In genomic region chr1:112722601-112723510, GRCh38 we compare ENCODE assay signal across 8 cellular contexts. TPM values are rescaled to one million over a fixed set of nuclear protein-coding genes. Genes with fewer than 3 reads are reported as not detected.
DNase-seq lines count a peak whose midpoint lies in the region; ATAC-seq and TF ChIP-seq lines count a peak whose summit lies in the region.

No MANE protein-coding gene starts in this region.

- ATAC-seq in HG03520 (IDR thresholded peaks at IDR 0.05; ENCODE audit: unreplicated experiment) (no peak), SK-N-SH treated with all-trans-retinoic acid at 6 μM for 48 hours (no peak)

- peak; percentile 22 for DNase-seq in DMS79 treated with DMSO at 0.1 percent for 48 hours (lab: John Stamatoyannopoulos, UW)
- DNase-seq in DMS79 (lab: John Stamatoyannopoulos, UW): no peak
- DNase-seq in RKO (ENCODE audit: low spot score): peak; percentile 49
- DNase-seq in fibroblast of villous mesenchyme (ENCODE audit: low read depth): peak; percentile 56
- DNase-seq in retinal pigment epithelial cell (ENCODE audit: low read depth): peak; percentile 30
- no peak for DNase-seq in dedifferentiated amniotic fluid mesenchymal stem cell (ENCODE audit: extremely low spot score)

- TF ChIP-seq CTCF in fibroblast of villous mesenchyme (IDR thresholded peaks at IDR 0.05; ENCODE audit: insufficient read depth, low read depth, low read length): no peak
- TF ChIP-seq CTCF in retinal pigment epithelial cell (conservative IDR thresholded peaks at IDR 0.05; ENCODE audit: low read depth, low read length): peak; percentile 11

- H3K4me3 ChIP-seq in fibroblast of villous mesenchyme (ENCODE audit: low read depth, low read length) (no peak overlapping the region), retinal pigment epithelial cell (ENCODE audit: low read length) (no peak overlapping the region)

TF ChIP-seq in SK-N-SH treated with all-trans-retinoic acid at 6 μM for 48 hours, 23 proteins besides CTCF, POLR2A, EP300 and RAD21:
- no peak for TF ChIP-seq ZNF8 (CRISPR knock-in tag; IDR thresholded peaks at IDR 0.05)
- TF ChIP-seq CSRNP3 (CRISPR knock-in tag; IDR thresholded peaks at IDR 0.05): no peak
- no peak for TF ChIP-seq RARB (CRISPR knock-in tag; IDR thresholded peaks at IDR 0.05)
- TF ChIP-seq PATZ1 (CRISPR knock-in tag; IDR thresholded peaks at IDR 0.05; ENCODE audit: borderline replicate concordance): no peak
- no peak for TF ChIP-seq TOX (CRISPR knock-in tag; IDR thresholded peaks at IDR 0.05; ENCODE audit: borderline replicate concordance)
- TF ChIP-seq PPARA (CRISPR knock-in tag; IDR thresholded peaks at IDR 0.05; ENCODE audit: borderline replicate concordance): no peak
- TF ChIP-seq TCF4 (CRISPR knock-in tag; IDR thresholded peaks at IDR 0.05; ENCODE audit: borderline replicate concordance): no peak
- no peak for TF ChIP-seq ZFP3 (CRISPR knock-in tag; IDR thresholded peaks at IDR 0.05)
- no peak for TF ChIP-seq ZNF70 (CRISPR knock-in tag; IDR thresholded peaks at IDR 0.05)
- TF ChIP-seq ISL1 (CRISPR knock-in tag; IDR thresholded peaks at IDR 0.05): no peak
- no peak for TF ChIP-seq SNAI2 (CRISPR knock-in tag; IDR thresholded peaks at IDR 0.05)
- no peak for TF ChIP-seq TSHZ2 (CRISPR knock-in tag; IDR thresholded peaks at IDR 0.05)
- TF ChIP-seq ZNF565 (CRISPR knock-in tag; conservative IDR thresholded peaks at IDR 0.05; ENCODE audit: low read depth): no peak
- no peak for TF ChIP-seq OSR1 (CRISPR knock-in tag; IDR thresholded peaks at IDR 0.05)
- no peak for TF ChIP-seq ESRRG (CRISPR knock-in tag; IDR thresholded peaks at IDR 0.05)
- TF ChIP-seq CSDC2 (CRISPR knock-in tag; IDR thresholded peaks at IDR 0.05): no peak

RNA-seq across cellular contexts. Expression of gene PPM1J, which starts 7.7 kb away (rescaled TPM):
- 0.43 and 1.3 TPM in 2 replicates for total RNA-seq in fibroblast of villous mesenchyme

RNA-seq across cellular contexts. Expression of gene RHOC, which starts 15.9 kb away (rescaled TPM):
- 379 and 483 TPM in 2 replicates for total RNA-seq in fibroblast of villous mesenchyme

RNA-seq across cellular contexts. Expression of gene MOV10, which starts 48.4 kb away (rescaled TPM):
- 56.7 and 63.5 TPM in 2 replicates for total RNA-seq in fibroblast of villous mesenchyme

Comparison
In these comparisons a context has a peak if more than half of its experiments do, and no peak if none do; other contexts are left out.
1. DNase-seq: peak in DMS79 treated with DMSO at 0.1 percent for 48 hours (single experiment), RKO (single experiment), fibroblast of villous mesenchyme (single experiment) and retinal pigment epithelial cell (single experiment); none in DMS79 (single experiment) and dedifferentiated amniotic fluid mesenchymal stem cell (single experiment).